Comparison of ENCODE assay signal across 19 cellular contexts in genomic region chr1:116679091-116679827, GRCh38. TPM values are rescaled to one million over a fixed set of nuclear protein-coding genes. Genes with fewer than 3 reads are reported as not detected.
DNase-seq lines count a peak whose midpoint lies in the region; TF ChIP-seq lines count a peak whose summit lies in the region.
"Had no signal": no experiment of that assay in that cellular context is flagged by ENCODE, and none has a peak within 500 bp of the region (broad histone marks: within the 10 kb centered on the region; RNA-seq: fewer than 3 reads in every experiment).

No MANE protein-coding gene starts in this region.

- H3K4me3 ChIP-seq in H7 (ENCODE audit: insufficient read depth, low read depth, low read length) (no peak overlapping the region), neural progenitor cell (no peak overlapping the region), adrenal gland (no peak overlapping the region), PC-9 (no peak overlapping the region)
- H3K4me3 ChIP-seq: transverse colon had no signal

- H3K9me3 ChIP-seq in neural progenitor cell (ENCODE audit: low read depth) (no peaks in the 10 kb centered on the region), adrenal gland (replicated peaks in 1 of 3) (no peaks in the 10 kb centered on the region), PC-9 (ENCODE audit: insufficient read depth, low read depth) (no peaks in the 10 kb centered on the region; the same call in 1 of the 2 replicates)
- H3K9me3 ChIP-seq: transverse colon had no signal

- no peak overlapping the region for H3K4me2 ChIP-seq in neural progenitor cell
- no peak overlapping the region for H3K4me2 ChIP-seq in PC-9

- POLR2A ChIA-PET in PC-9 (lab: Charles Lee; ENCODE audit: unreplicated experiment), result no interaction called here

- peaks cover 11% of the 10 kb centered on the region for H3K4me1 Mint-ChIP-seq in chondrocyte (ENCODE audit: low read depth)
- H3K4me1 Mint-ChIP-seq in neural progenitor cell, result peaks cover 7% of the 10 kb centered on the region
- H3K4me1 Mint-ChIP-seq: stimulated activated effector memory CD8-positive, alpha-beta T cell treated with anti-CD3 and anti-CD28 coated beads, Interleukin-12 subunit alpha, Interleukin-12 subunit beta, amount 100 ng/mL, for 72 hours had no signal

- H3F3A ChIP-seq in neural progenitor cell (ENCODE audit: low read depth) (no peaks in the 10 kb centered on the region), PC-9 (ENCODE audit: insufficient read depth, low read depth) (peaks cover 15% of the 10 kb centered on the region)

- no peaks in the 10 kb centered on the region for H3K36me3 Mint-ChIP-seq in chondrocyte (ENCODE audit: low read depth)
- no peaks in the 10 kb centered on the region for H3K36me3 Mint-ChIP-seq in neural progenitor cell
- H3K36me3 Mint-ChIP-seq: activated CD4-positive, alpha-beta memory T cell treated with anti-CD3 and anti-CD28 coated beads for 36 hours; stimulated activated effector memory CD8-positive, alpha-beta T cell treated with anti-CD3 and anti-CD28 coated beads, Interleukin-12 subunit alpha, Interleukin-12 subunit beta, amount 100 ng/mL, for 72 hours had no signal

- TF ChIP-seq CTCF in chondrocyte (IDR thresholded peaks at IDR 0.05), result peak; percentile 37
- TF ChIP-seq CTCF in neural progenitor cell (IDR thresholded peaks at IDR 0.05), result peak; percentile 11
- TF ChIP-seq CTCF in adrenal gland (IDR thresholded peaks at IDR 0.05), result no peak
- no peak for TF ChIP-seq CTCF in PC-9 (conservative IDR thresholded peaks at IDR 0.05)

- no peaks in the 10 kb centered on the region for H3K36me3 ChIP-seq in H7 (replicated peaks; ENCODE audit: control insufficient read depth, insufficient read depth, low read length)
- H3K36me3 ChIP-seq in neural progenitor cell, result no peaks in the 10 kb centered on the region
- H3K36me3 ChIP-seq in adrenal gland (replicated peaks in 1 of 2), result no peaks in the 10 kb centered on the region
- no peaks in the 10 kb centered on the region for H3K36me3 ChIP-seq in PC-9 (ENCODE audit: low read depth)
- H3K36me3 ChIP-seq: transverse colon had no signal

- DNase-seq in H7 (peak; percentile 16), OCI-M1 (lab: John Stamatoyannopoulos, UW) (peak; percentile 83), chondrocyte (ENCODE audit: low spot score) (no peak), neural progenitor cell (ENCODE audit: low spot score) (peak; percentile 27), adrenal gland (no peak), PC-9 (no peak), T1000 (lab: John Stamatoyannopoulos, UW) (no peak)
- DNase-seq: activated CD4-positive, alpha-beta memory T cell treated with anti-CD3 and anti-CD28 coated beads for 36 hours; activated T-cell treated with anti-CD3 and anti-CD28 coated beads, Interleukin-2, amount 50 U/mL, for 72 hours; caudate nucleus; effector memory CD4-positive, alpha-beta T cell; KBM-7; NCI-H1105; small intestine; transverse colon had no signal

- H3K4me1 ChIP-seq in neural progenitor cell (peaks cover 7% of the 10 kb centered on the region), adrenal gland (replicated peaks in 1 of 2) (no peaks in the 10 kb centered on the region), PC-9 (replicated peaks; ENCODE audit: insufficient read depth) (peaks cover 12% of the 10 kb centered on the region)
- H3K4me1 ChIP-seq: transverse colon had no signal

- H3K27ac ChIP-seq in neural progenitor cell, result no peak overlapping the region
- H3K27ac ChIP-seq in adrenal gland, result no peak overlapping the region
- no peak overlapping the region for H3K27ac ChIP-seq in PC-9
- H3K27ac ChIP-seq: C4-2B, HL-60, transverse colon, VCaP had no signal

- no peaks in the 10 kb centered on the region for H3K27me3 ChIP-seq in H7 (ENCODE audit: control insufficient read depth, insufficient read depth, low read length)
- H3K27me3 ChIP-seq in neural progenitor cell, result no peaks in the 10 kb centered on the region
- no peaks in the 10 kb centered on the region for H3K27me3 ChIP-seq in adrenal gland
- no peaks in the 10 kb centered on the region for H3K27me3 ChIP-seq in PC-9 (ENCODE audit: insufficient read depth, low read depth)
- H3K27me3 ChIP-seq: transverse colon had no signal

- no peak for TF ChIP-seq POLR2A in adrenal gland (IDR thresholded peaks at IDR 0.05)

- H4K20me1 ChIP-seq in neural progenitor cell (ENCODE audit: low read depth) (no peaks in the 10 kb centered on the region), PC-9 (ENCODE audit: insufficient read depth) (no peaks in the 10 kb centered on the region)

- peak overlapping the region; percentile 94 for H2AFZ ChIP-seq in neural progenitor cell (replicated peaks)
- no peak overlapping the region for H2AFZ ChIP-seq in PC-9

- H3K9me3 Mint-ChIP-seq in chondrocyte (ENCODE audit: low read depth), result no peaks in the 10 kb centered on the region
- no peaks in the 10 kb centered on the region for H3K9me3 Mint-ChIP-seq in neural progenitor cell
- H3K9me3 Mint-ChIP-seq: activated CD4-positive, alpha-beta memory T cell treated with anti-CD3 and anti-CD28 coated beads for 36 hours; activated T-cell treated with anti-CD3 and anti-CD28 coated beads, Interleukin-2, amount 50 U/mL, for 72 hours; stimulated activated effector memory CD8-positive, alpha-beta T cell treated with anti-CD3 and anti-CD28 coated beads, Interleukin-12 subunit alpha, Interleukin-12 subunit beta, amount 100 ng/mL, for 72 hours had no signal

- H3K9ac ChIP-seq in neural progenitor cell, result no peak overlapping the region

- no peak overlapping the region for H3K27ac Mint-ChIP-seq in chondrocyte (ENCODE audit: unreplicated experiment)
- no peak overlapping the region for H3K27ac Mint-ChIP-seq in neural progenitor cell
- H3K27ac Mint-ChIP-seq: activated CD4-positive, alpha-beta memory T cell treated with anti-CD3 and anti-CD28 coated beads for 36 hours; activated T-cell treated with anti-CD3 and anti-CD28 coated beads, Interleukin-2, amount 50 U/mL, for 72 hours; stimulated activated effector memory CD8-positive, alpha-beta T cell treated with anti-CD3 and anti-CD28 coated beads, Interleukin-12 subunit alpha, Interleukin-12 subunit beta, amount 100 ng/mL, for 72 hours had no signal

- intact Hi-C loops in adrenal gland (cut with DNase I) (no loop called here), PC-9 (cut with micrococcal nuclease; ENCODE audit: unreplicated experiment) (no loop called here)

- H3K9me2 ChIP-seq in PC-9 (ENCODE audit: insufficient read depth), result no peaks in the 10 kb centered on the region

- CTCF ChIA-PET in PC-9 (lab: Charles Lee), result no interaction called here

- H3K79me2 ChIP-seq in neural progenitor cell (ENCODE audit: low read depth) (no peaks in the 10 kb centered on the region), PC-9 (ENCODE audit: low read depth) (no peaks in the 10 kb centered on the region)

- H3K27me3 Mint-ChIP-seq in chondrocyte (ENCODE audit: low read depth), result no peaks in the 10 kb centered on the region
- H3K27me3 Mint-ChIP-seq in neural progenitor cell (ENCODE audit: insufficient read depth, low read depth), result peaks cover 3% of the 10 kb centered on the region

- 63 to 77% (median 68%) methylated on average over 7 of the region's 7 CpGs for WGBS in adrenal gland, 4 donors

- H3K4me3 Mint-ChIP-seq in chondrocyte (ENCODE audit: unreplicated experiment), result no peak overlapping the region
- no peak overlapping the region for H3K4me3 Mint-ChIP-seq in neural progenitor cell
- H3K4me3 Mint-ChIP-seq: activated CD4-positive, alpha-beta memory T cell treated with anti-CD3 and anti-CD28 coated beads for 36 hours; activated T-cell treated with anti-CD3 and anti-CD28 coated beads, Interleukin-2, amount 50 U/mL, for 72 hours; stimulated activated effector memory CD8-positive, alpha-beta T cell treated with anti-CD3 and anti-CD28 coated beads, Interleukin-12 subunit alpha, Interleukin-12 subunit beta, amount 100 ng/mL, for 72 hours had no signal

- no TSS peak for BruUV-seq in PC-9 (replicated peaks; lab: Mats Ljungman, UMichigan)

RNA-seq across cellular contexts. Expression of gene IGSF3, which starts 11.7 kb away (rescaled TPM):
- 58.7 and 69.0 TPM in 2 replicates for total RNA-seq in H7 (2014; rRNA removed; shearing (Covaris generic))
- 20.5 to 32.0 TPM (median 20.7 TPM) in 3 replicates for total RNA-seq in chondrocyte
- 24.0 and 33.7 TPM in 2 replicates for total RNA-seq in neural progenitor cell (ENCODE audit: low replicate concordance)
- 1 to 10 TPM; 1.1 to 4.8 (median 2.2) TPM for total RNA-seq in adrenal gland
- polyA plus RNA-seq in adrenal gland, result 1 to 10 TPM in 2 of 3 donors, under 1 TPM in 1; 0.67 to 2.9 (median 1.9) TPM
- 27.8 and 30.1 TPM in 2 replicates for total RNA-seq in PC-9 (2021)

Comparison
In these comparisons a context has a peak if more than half of its experiments do, and no peak if none do; other contexts are left out.
1. DNase-seq: peak in H7 (single experiment), OCI-M1 (single experiment) and neural progenitor cell (single experiment); none in chondrocyte (single experiment), adrenal gland (0 of 7), PC-9 (0 of 2) and T1000 (single experiment).
2. CTCF ChIP-seq: peak in chondrocyte (single experiment) and neural progenitor cell (single experiment); none in adrenal gland (0 of 6) and PC-9 (single experiment).